13 cellular contexts compared by ENCODE assay signal in the genomic region with DNA sequence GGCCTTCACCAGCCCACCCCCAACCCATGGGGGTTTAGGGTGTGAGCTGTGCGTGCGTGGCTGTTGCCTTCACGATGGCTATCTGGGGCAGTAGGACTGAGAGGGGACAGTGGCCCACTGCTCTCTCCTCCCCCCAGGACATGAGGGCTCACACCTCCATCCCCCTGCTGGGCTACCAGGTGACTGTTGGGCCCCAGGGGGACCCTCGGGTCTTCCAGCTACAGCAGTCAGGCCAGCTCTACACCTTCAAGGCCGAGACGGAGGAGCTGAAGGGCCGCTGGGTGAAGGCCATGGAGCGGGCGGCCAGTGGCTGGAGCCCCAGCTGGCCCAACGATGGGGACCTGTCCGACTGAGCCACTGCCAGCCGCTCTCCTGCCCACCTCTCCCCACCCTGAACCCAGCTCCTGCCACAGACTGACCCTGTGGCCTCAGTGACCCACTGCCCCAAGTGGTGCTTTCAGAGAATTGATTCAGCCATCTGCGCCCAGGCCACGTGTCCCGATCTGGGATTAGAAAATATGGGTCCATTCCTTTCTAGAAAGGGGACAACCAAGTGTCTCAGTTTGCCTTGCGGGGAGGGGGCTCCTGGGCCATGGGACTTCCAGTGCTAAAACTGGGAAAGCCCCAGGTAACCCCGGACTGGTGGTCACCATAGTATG. TPM values are rescaled to one million over a fixed set of nuclear protein-coding genes. Genes with fewer than 3 reads are reported as not detected.
"Had no signal": no experiment of that assay in that cellular context is flagged by ENCODE, and none has a peak within 500 bp of the region (broad histone marks: within the 10 kb centered on the region; RNA-seq: fewer than 3 reads in every experiment).

No MANE protein-coding gene starts in this region.

- FAIRE-seq: kidney had no signal

- H3K36me3 ChIP-seq: brain microvascular endothelial cell, left ventricle myocardium inferior, tibial nerve had no signal

- H3K4me3 ChIP-seq: left ventricle myocardium inferior, tibial nerve had no signal

- H2AFZ ChIP-seq: parathyroid adenoma had no signal

- H3K4me3 Mint-ChIP-seq: activated naive CD8-positive, alpha-beta T cell; effector memory CD8-positive, alpha-beta T cell; neural crest cell had no signal

- H3K27ac Mint-ChIP-seq: activated naive CD8-positive, alpha-beta T cell had no signal

- H3K4me1 Mint-ChIP-seq: neural crest cell had no signal

- H3K4me1 ChIP-seq: left ventricle myocardium inferior, parathyroid adenoma, tibial nerve had no signal

- H3K27me3 ChIP-seq: brain microvascular endothelial cell, tibial nerve had no signal

- H3K9ac ChIP-seq: parathyroid adenoma had no signal

- ATAC-seq: effector memory CD8-positive, alpha-beta T cell had no signal

- DNase-seq: activated effector memory CD4-positive, alpha-beta T cell treated with Interleukin-2 at 50 U/mL for 16 hours; activated T-cell treated with anti-CD3 and anti-CD28 coated beads, Interleukin-2, amount 50 U/mL, for 1 hour; amygdala; brain microvascular endothelial cell; effector memory CD8-positive, alpha-beta T cell; kidney; left ventricle myocardium inferior; mesendoderm had no signal

- H3K27me3 Mint-ChIP-seq: activated naive CD8-positive, alpha-beta T cell; effector memory CD8-positive, alpha-beta T cell had no signal

- H3K79me2 ChIP-seq: parathyroid adenoma had no signal

- H3K27ac ChIP-seq: brain microvascular endothelial cell, left ventricle myocardium inferior, parathyroid adenoma, tibial nerve had no signal

RNA-seq across cellular contexts. Expression of a gene that starts 22.5 kb away (rescaled TPM):
- total RNA-seq: epithelial cell of proximal tubule, neural crest cell had no signal
